ENCODE assay signal across 18 cellular contexts in genomic region chr2:190579058-190579410, GRCh38. TPM values are rescaled to one million over a fixed set of nuclear protein-coding genes. Genes with fewer than 3 reads are reported as not detected.
DNase-seq lines count a peak whose midpoint lies in the region; ATAC-seq and TF ChIP-seq lines count a peak whose summit lies in the region.
"Had no signal": no experiment of that assay in that cellular context is flagged by ENCODE, and none has a peak within 500 bp of the region (broad histone marks: within the 10 kb centered on the region; RNA-seq: fewer than 3 reads in every experiment).

No MANE protein-coding gene starts in this region.

- POLR2A ChIA-PET in CD8-positive, alpha-beta memory T cell (lab: Charles Lee): no interaction called here
- POLR2A ChIA-PET in A673 (lab: Charles Lee; ENCODE audit: low non-redundant PET): no interaction called here

- intact Hi-C loops in sigmoid colon (cut with DNase I) (loop anchor here (5.0 kb wide), 2 partner anchors 48 to 68 kb away; partner anchors contain the start of gene NAB1), A673 (cut with micrococcal nuclease; ENCODE audit: unreplicated experiment) (no loop called here)

- H3K27ac Mint-ChIP-seq in CD8-positive, alpha-beta memory T cell: peak overlapping the region in 5 of 8 donors; percentile 7 to 45 (median 37)
- H3K27ac Mint-ChIP-seq in activated T-helper 17 cell treated with anti-CD3 and anti-CD28 coated beads, Interleukin-2, amount 50 U/mL, for 72 hours: peak overlapping the region; percentile 40
- H3K27ac Mint-ChIP-seq: activated B cell treated with CpG ODN at 0.5 μM for 24 hours had no signal

- no peak for ATAC-seq in activated T-helper 17 cell treated with anti-CD3 and anti-CD28 coated beads, Interleukin-2, amount 50 U/mL, for 72 hours (replicated peaks)
- ATAC-seq in gastroesophageal sphincter (no peak), GM21717 (IDR thresholded peaks at IDR 0.05; ENCODE audit: unreplicated experiment) (no peak), HG03571 (IDR thresholded peaks at IDR 0.05; ENCODE audit: unreplicated experiment) (no peak)

- H3K4me3 Mint-ChIP-seq in CD8-positive, alpha-beta memory T cell: peak overlapping the region in 2 of 7 donors; percentile 4 to 49
- peak overlapping the region; percentile 3 for H3K4me3 Mint-ChIP-seq in activated T-helper 17 cell treated with anti-CD3 and anti-CD28 coated beads, Interleukin-2, amount 50 U/mL, for 72 hours
- H3K4me3 Mint-ChIP-seq: activated B cell treated with CpG ODN at 0.5 μM for 24 hours had no signal

- no peak overlapping the region for H3K27ac ChIP-seq in CD8-positive, alpha-beta memory T cell (ENCODE audit: low read depth, low read length)
- H3K27ac ChIP-seq in gastroesophageal sphincter (peak overlapping the region in 3 of 4 donors; percentile 41 to 59 (median 51)), sigmoid colon (peak overlapping the region; percentile 34 to 75 (median 45)), A673 (ENCODE audit: low read depth, low read length, poor library complexity, severe bottlenecking) (no peak overlapping the region)

- no peak overlapping the region for H3K4me3 ChIP-seq in CD8-positive, alpha-beta memory T cell (ENCODE audit: low read length)
- H3K4me3 ChIP-seq in gastroesophageal sphincter (no peak overlapping the region), sigmoid colon (no peak overlapping the region), A673 (ENCODE audit: low read depth, low read length, poor library complexity, severe bottlenecking) (no peak overlapping the region)
- H3K4me3 ChIP-seq: mucosa of descending colon, tibial nerve had no signal

- H3K27me3 ChIP-seq in CD8-positive, alpha-beta memory T cell (ENCODE audit: insufficient read depth, low read length, poor library complexity, severe bottlenecking): no peaks in the 10 kb centered on the region
- no peaks in the 10 kb centered on the region for H3K27me3 ChIP-seq in gastroesophageal sphincter
- H3K27me3 ChIP-seq in sigmoid colon: no peaks in the 10 kb centered on the region
- no peaks in the 10 kb centered on the region for H3K27me3 ChIP-seq in A673 (replicated peaks; ENCODE audit: insufficient read depth, low read depth, low read length, poor library complexity)
- H3K27me3 ChIP-seq: ascending aorta, tibial nerve had no signal

- 57 to 63% methylated on average over 2 of the region's 2 CpGs for WGBS in gastroesophageal sphincter (ENCODE audit: low coverage in 1 of 2), 2 donors
- WGBS in sigmoid colon, 2 donors: 48 to 70% methylated on average over 2 of the region's 2 CpGs

- H3K27me3 Mint-ChIP-seq in CD8-positive, alpha-beta memory T cell: no peaks in the 10 kb centered on the region
- no peaks in the 10 kb centered on the region for H3K27me3 Mint-ChIP-seq in activated T-helper 17 cell treated with anti-CD3 and anti-CD28 coated beads, Interleukin-2, amount 50 U/mL, for 72 hours
- H3K27me3 Mint-ChIP-seq: activated B cell treated with CpG ODN at 0.5 μM for 24 hours had no signal

- peaks cover 0 to 9% (median 0%) of the 10 kb centered on the region in 3 donors for H3K36me3 Mint-ChIP-seq in CD8-positive, alpha-beta memory T cell
- H3K36me3 Mint-ChIP-seq in activated T-helper 17 cell treated with anti-CD3 and anti-CD28 coated beads, Interleukin-2, amount 50 U/mL, for 72 hours (ENCODE audit: low read depth): no peaks in the 10 kb centered on the region

- BruUV-seq in A673 (replicated peaks; lab: Mats Ljungman, UMichigan): no TSS peak

- H3K9me3 Mint-ChIP-seq in CD8-positive, alpha-beta memory T cell: no peaks in the 10 kb centered on the region
- H3K9me3 Mint-ChIP-seq in activated T-helper 17 cell treated with anti-CD3 and anti-CD28 coated beads, Interleukin-2, amount 50 U/mL, for 72 hours: no peaks in the 10 kb centered on the region
- H3K9me3 Mint-ChIP-seq: activated B cell treated with CpG ODN at 0.5 μM for 24 hours had no signal

- CTCF ChIA-PET in CD8-positive, alpha-beta memory T cell (lab: Charles Lee): no interaction called here
- CTCF ChIA-PET in A673 (lab: Charles Lee): no interaction called here

- TF ChIP-seq POLR2A in gastroesophageal sphincter (IDR thresholded peaks at IDR 0.05) (no peak), sigmoid colon (IDR thresholded peaks at IDR 0.05) (no peak)

- no peaks in the 10 kb centered on the region for H3K36me3 ChIP-seq in CD8-positive, alpha-beta memory T cell (ENCODE audit: insufficient read depth, low read length)
- H3K36me3 ChIP-seq in gastroesophageal sphincter (no peaks in the 10 kb centered on the region), sigmoid colon (no peaks in the 10 kb centered on the region), A673 (ENCODE audit: insufficient read depth, low read length, poor library complexity, severe bottlenecking) (no peaks in the 10 kb centered on the region)
- H3K36me3 ChIP-seq: ascending aorta, tibial nerve had no signal

- TF ChIP-seq CTCF in gastroesophageal sphincter (IDR thresholded peaks at IDR 0.05) (no peak), sigmoid colon (IDR thresholded peaks at IDR 0.05) (no peak), A673 (conservative IDR thresholded peaks at IDR 0.05; ENCODE audit: low read depth, low read length) (no peak)

- TF ChIP-seq EP300 in gastroesophageal sphincter (IDR thresholded peaks at IDR 0.05): no peak
- TF ChIP-seq EP300 in sigmoid colon (IDR thresholded peaks at IDR 0.05): no peak

- no peak for DNase-seq in CD8-positive, alpha-beta memory T cell
- DNase-seq in sigmoid colon (no peak), iPS-NIHi7 (ENCODE audit: extremely low spot score) (no peak), A673 (ENCODE audit: low spot score) (no peak)
- DNase-seq: activated B cell treated with CpG ODN at 0.5 μM for 24 hours; activated effector memory CD4-positive, alpha-beta T cell treated with anti-CD3 and anti-CD28 coated beads, Interleukin-2, amount 50 U/mL, for 16 hours; AML-193; DMS 273 treated with DMSO at 0.1 percent for 48 hours; NCI-H187 treated with DMSO at 0.1 percent for 48 hours; stimulated activated CD4-positive, alpha-beta T cell treated with anti-CD3 and anti-CD28 coated beads, Interleukin-2, amount 100 ng/mL, for 48 hours; stimulated activated CD8-positive, alpha-beta memory T cell treated with anti-CD3 and anti-CD28 coated beads, Interleukin-4, amount 100 ng/mL, for 48 hours had no signal

- peaks cover 29% of the 10 kb centered on the region for H3K4me1 ChIP-seq in CD8-positive, alpha-beta memory T cell (ENCODE audit: insufficient read depth, low read length)
- H3K4me1 ChIP-seq in gastroesophageal sphincter (peaks cover 8 to 47% (median 11%) of the 10 kb centered on the region in 3 donors), sigmoid colon (peaks cover 0 to 52% (median 39%) of the 10 kb centered on the region in 4 donors), A673 (ENCODE audit: insufficient read depth, low read length, poor library complexity, severe bottlenecking) (no peaks in the 10 kb centered on the region)

- H3K4me1 Mint-ChIP-seq in CD8-positive, alpha-beta memory T cell: peaks cover 29 to 42% (median 36%) of the 10 kb centered on the region in 3 donors
- H3K4me1 Mint-ChIP-seq in activated T-helper 17 cell treated with anti-CD3 and anti-CD28 coated beads, Interleukin-2, amount 50 U/mL, for 72 hours: peaks cover 17% of the 10 kb centered on the region

- H3K9me3 ChIP-seq in CD8-positive, alpha-beta memory T cell (ENCODE audit: low read length): no peaks in the 10 kb centered on the region
- H3K9me3 ChIP-seq in gastroesophageal sphincter (no peaks in the 10 kb centered on the region), sigmoid colon (no peaks in the 10 kb centered on the region), A673 (ENCODE audit: low read depth, low read length, poor library complexity, severe bottlenecking) (no peaks in the 10 kb centered on the region)
- H3K9me3 ChIP-seq: ascending aorta, mucosa of descending colon, tibial nerve had no signal

RNA-seq across cellular contexts. Expression of gene NEMP2, which starts 44.5 kb away (rescaled TPM):
- 10 to 100 TPM; 16.9 to 17.5 TPM for total RNA-seq in CD8-positive, alpha-beta memory T cell
- polyA plus RNA-seq in CD8-positive, alpha-beta memory T cell: 10.5 TPM
- total RNA-seq in activated T-helper 17 cell treated with anti-CD3 and anti-CD28 coated beads, Interleukin-2, amount 50 U/mL, for 72 hours: 10 to 100 TPM; 10.6 to 16.5 TPM
- total RNA-seq in gastroesophageal sphincter: 1 to 10 TPM in 3 of 4 donors, under 1 TPM in 1; 0.94 to 5.3 (median 3.5) TPM
- 1 to 10 TPM; 3.1 to 6.8 (median 4.7) TPM for total RNA-seq in sigmoid colon
- 1 to 10 TPM in 1 of 3 donors, under 1 TPM in 2; 0.23 to 2.4 (median 0.60) TPM for polyA plus RNA-seq in sigmoid colon
- 12.6 and 13.9 TPM in 2 replicates for total RNA-seq in A673 (2021)

Comparison
In these comparisons a context has a peak if more than half of its experiments do, and no peak if none do; other contexts are left out.
1. H3K27ac ChIP-seq: peak in gastroesophageal sphincter (3 of 4) and sigmoid colon (4 of 4); none in CD8-positive, alpha-beta memory T cell (single experiment) and A673 (single experiment).